ENCODE assay signal across 1 cellular context in genomic region chr16:1884155-1884760, GRCh38.
TF ChIP-seq lines count a peak whose summit lies in the region.

No MANE protein-coding gene starts in this region.

TF ChIP-seq in GM12878, 131 proteins besides CTCF, POLR2A, EP300 and RAD21:
- no peak for TF ChIP-seq HDAC6 (IDR thresholded peaks at IDR 0.05; ENCODE audit: unreplicated experiment)
- no peak for TF ChIP-seq PAX8 (IDR thresholded peaks at IDR 0.05)
- TF ChIP-seq BCL11A (IDR thresholded peaks at IDR 0.05; ENCODE audit: low read depth, low read length): no peak
- no peak for TF ChIP-seq BACH1 (IDR thresholded peaks at IDR 0.05; ENCODE audit: borderline replicate concordance)
